In genomic region chr4:28177641-28178040, GRCh38 we compare ENCODE assay signal across 33 cellular contexts.
"Had no signal": no experiment of that assay in that cellular context is flagged by ENCODE, and none has a peak within 500 bp of the region (broad histone marks: within the 10 kb centered on the region; RNA-seq: fewer than 3 reads in every experiment).

No MANE protein-coding gene starts in this region.

- H3K27ac ChIP-seq: ascending aorta, VCaP had no signal

- H3K4me3 Mint-ChIP-seq: activated B cell treated with CpG ODN at 0.5 μM for 24 hours; activated CD4-positive, alpha-beta memory T cell treated with anti-CD3 and anti-CD28 coated beads for 36 hours; activated naive CD4-positive, alpha-beta T cell treated with anti-CD3 and anti-CD28 coated beads, Interleukin-2, amount 50 U/mL, for 24 hours; activated naive CD8-positive, alpha-beta T cell treated with anti-CD3 and anti-CD28 coated beads, Interleukin-2, amount 10 ng/mL, durations not matched to agents 7 days and 5 days; activated T-helper 17 cell treated with anti-CD3 and anti-CD28 coated beads, Interleukin-2, amount 50 U/mL, for 72 hours had no signal

- H3K4me3 ChIP-seq: ascending aorta, MG63 had no signal

- H3K4me1 ChIP-seq: ascending aorta had no signal

- H3K27ac Mint-ChIP-seq: activated B cell treated with CpG ODN at 0.5 μM for 24 hours; activated CD4-positive, alpha-beta memory T cell treated with anti-CD3 and anti-CD28 coated beads for 36 hours; activated naive CD4-positive, alpha-beta T cell treated with anti-CD3 and anti-CD28 coated beads, Interleukin-2, amount 50 U/mL, for 24 hours; activated naive CD8-positive, alpha-beta T cell treated with anti-CD3 and anti-CD28 coated beads, Interleukin-2, amount 10 ng/mL, durations not matched to agents 7 days and 5 days; activated T-helper 17 cell treated with anti-CD3 and anti-CD28 coated beads, Interleukin-2, amount 50 U/mL, for 72 hours had no signal

- H3K27me3 ChIP-seq: ascending aorta, MG63 had no signal

- DNase-seq: activated B cell treated with CpG ODN at 0.5 μM for 24 hours; activated CD4-positive, alpha-beta memory T cell treated with anti-CD3 and anti-CD28 coated beads for 36 hours; activated CD4-positive, alpha-beta T cell treated with anti-CD3 and anti-CD28 coated beads for 4 hours; activated CD4-positive, alpha-beta T cell treated with anti-CD3 and anti-CD28 coated beads, Interleukin-2, amount 50 U/mL, for 1 hour; activated CD4-positive, CD25-positive, alpha-beta regulatory T cell treated with anti-CD3 and anti-CD28 coated beads, Interleukin-2, amount 50 U/mL, for 72 hours; activated CD8-positive, alpha-beta memory T cell treated with anti-CD3 and anti-CD28 coated beads, Interleukin-2, amount 50 U/mL, for 4 hours; activated effector memory CD4-positive, alpha-beta T cell treated with anti-CD3 and anti-CD28 coated beads, Interleukin-2, amount 50 U/mL, for 16 hours; activated naive CD4-positive, alpha-beta T cell treated with Interleukin-2 at 50 U/mL for 16 hours; activated naive CD8-positive, alpha-beta T cell treated with anti-CD3 and anti-CD28 coated beads, Interleukin-2, amount 10 ng/mL, durations not matched to agents 7 days and 5 days; activated T-cell treated with anti-CD3 and anti-CD28 coated beads for 4 hours; activated T-cell treated with anti-CD3 and anti-CD28 coated beads, Interleukin-2, amount 50 U/mL, for 48 hours; amygdala; cortex of kidney; Kasumi-1; MG63; NCI-H1048; NCI-H1105 treated with DMSO at 0.1 percent for 48 hours; NCI-H1436; NCI-H1694 treated with DMSO at 0.1 percent for 48 hours; NCI-H2029; NCI-H510A treated with DMSO at 0.1 percent for 48 hours; NCI-H526 treated with DMSO at 0.1 percent for 48 hours; NCI-H774; PC-3; Right ventricle myocardium superior; SW 1271; T-helper 1 cell; T-helper 2 cell; T-helper 9 cell had no signal

- H3K36me3 ChIP-seq: ascending aorta, MG63 had no signal

- H3K9me3 ChIP-seq: ascending aorta, MG63 had no signal

- ATAC-seq: activated T-helper 17 cell treated with anti-CD3 and anti-CD28 coated beads, Interleukin-2, amount 50 U/mL, for 72 hours; PC-3 had no signal

- H3K36me3 Mint-ChIP-seq: activated CD4-positive, alpha-beta memory T cell treated with anti-CD3 and anti-CD28 coated beads for 36 hours; activated naive CD4-positive, alpha-beta T cell treated with anti-CD3 and anti-CD28 coated beads, Interleukin-2, amount 50 U/mL, for 24 hours; activated naive CD8-positive, alpha-beta T cell treated with anti-CD3 and anti-CD28 coated beads, Interleukin-2, amount 10 ng/mL, durations not matched to agents 7 days and 5 days had no signal

- H3K4me1 Mint-ChIP-seq: activated B cell treated with CpG ODN at 0.5 μM for 24 hours; activated naive CD4-positive, alpha-beta T cell treated with anti-CD3 and anti-CD28 coated beads, Interleukin-2, amount 50 U/mL, for 24 hours; activated naive CD8-positive, alpha-beta T cell treated with anti-CD3 and anti-CD28 coated beads, Interleukin-2, amount 10 ng/mL, durations not matched to agents 7 days and 5 days; activated T-helper 17 cell treated with anti-CD3 and anti-CD28 coated beads, Interleukin-2, amount 50 U/mL, for 72 hours had no signal
